ENCODE assay signal across 8 cellular contexts in the genomic region with DNA sequence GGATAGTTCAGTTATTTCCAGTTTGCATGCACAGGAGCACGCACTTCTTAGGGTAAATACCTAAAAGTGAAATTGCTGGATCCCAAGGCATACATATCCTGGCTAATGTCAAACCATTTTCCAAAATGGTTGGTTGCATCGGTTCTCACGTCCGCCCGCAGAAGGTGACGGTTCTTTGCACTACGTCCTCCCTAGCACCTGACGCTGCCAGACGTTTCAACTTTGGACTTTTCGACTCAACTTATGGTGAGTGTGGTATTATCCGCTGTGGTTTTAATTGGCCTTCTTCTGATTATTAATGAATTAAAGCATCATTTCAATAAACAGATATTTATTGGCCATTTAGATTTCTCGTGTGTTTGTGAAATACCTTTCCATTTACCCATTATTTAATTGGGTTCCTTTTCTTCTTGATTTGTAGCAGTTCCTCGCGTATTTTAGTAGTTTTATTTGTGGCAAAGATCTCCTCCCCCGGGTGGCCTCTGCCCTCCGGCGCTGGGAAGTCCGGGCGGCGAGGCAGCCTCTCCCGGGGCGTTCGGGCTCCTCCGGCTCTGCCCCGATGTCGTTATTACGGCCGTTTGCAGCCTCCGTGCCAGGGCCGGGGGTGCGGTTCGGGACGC. TPM values are rescaled to one million over a fixed set of nuclear protein-coding genes. Genes with fewer than 3 reads are reported as not detected.
DNase-seq lines count a peak whose midpoint lies in the region; ATAC-seq, FAIRE-seq and TF ChIP-seq lines count a peak whose summit lies in the region.
"Had no signal": no experiment of that assay in that cellular context is flagged by ENCODE, and none has a peak within 500 bp of the region (broad histone marks: within the 10 kb centered on the region; RNA-seq: fewer than 3 reads in every experiment).

A gene (plus strand): TSS at position 571 of the 620 bp plus-strand sequence. CDS start 3,091 bp downstream, outside the sequence.

- no peaks in the 10 kb centered on the region for H3K9me2 ChIP-seq in hepatocyte (replicated peaks; ENCODE audit: insufficient read depth)

- H3K4me3 Mint-ChIP-seq in HFFc6, result peak within 1 kb of the TSS; percentile 90
- peak within 1 kb of the TSS; percentile 85 for H3K4me3 Mint-ChIP-seq in activated B cell treated with CpG ODN at 0.5 μM for 24 hours

- intact Hi-C loops in activated B cell treated with CpG ODN at 0.5 μM for 24 hours (cut with micrococcal nuclease), result loop anchor here (2.0 kb wide), 2 partner anchors 103 to 181 kb away; a partner anchor contains a TSS

- H3K9me3 ChIP-seq in hepatocyte (ENCODE audit: low read depth) (no peaks in the 10 kb centered on the region), small intestine (ENCODE audit: control insufficient read depth, low read depth) (no peaks in the 10 kb centered on the region)

- H3K4me1 ChIP-seq in hepatocyte (ENCODE audit: insufficient read depth) (peaks cover 6% of the 10 kb centered on the region), small intestine (ENCODE audit: control insufficient read depth in 2 of 2, insufficient read depth in 1 of 2, low read depth in 1 of 2, low read length in 1 of 2) (no peaks in the 10 kb centered on the region)

- POLR2A ChIA-PET in activated B cell treated with CpG ODN at 0.5 μM for 24 hours (lab: Charles Lee), result no interaction called here

- 27% methylated on average over 33 of the region's 33 CpGs for WGBS in hepatocyte (ENCODE audit: low lambda C conversion rate, missing lambda C conversion rate)
- 13 to 22% (median 18%) methylated on average over 33 of the region's 33 CpGs for WGBS in small intestine, 3 donors

- H3K27ac Mint-ChIP-seq in HFFc6, result peak within 1 kb of the TSS; percentile 96
- H3K27ac Mint-ChIP-seq in activated B cell treated with CpG ODN at 0.5 μM for 24 hours, result peak within 1 kb of the TSS; percentile 66

- H2AFZ ChIP-seq in hepatocyte, result peak within 1 kb of the TSS; percentile 84

- no peak for FAIRE-seq in small intestine (lab: Jason Lieb, UNC)
- FAIRE-seq: islet of Langerhans had no signal

- peaks cover 2% of the 10 kb centered on the region; the same call in 1 of the 2 replicates for H3K27me3 Mint-ChIP-seq in HFFc6 (ENCODE audit: insufficient read depth)
- H3K27me3 Mint-ChIP-seq in activated B cell treated with CpG ODN at 0.5 μM for 24 hours, result peaks cover 16% of the 10 kb centered on the region

- TF ChIP-seq CTCF in HFFc6 (IDR thresholded peaks at IDR 0.05), result no peak
- TF ChIP-seq CTCF in activated B cell treated with CpG ODN at 0.5 μM for 24 hours (IDR thresholded peaks at IDR 0.05), result no peak
- no peak for TF ChIP-seq CTCF in hepatocyte (IDR thresholded peaks at IDR 0.05; ENCODE audit: poor library complexity)

- H3K36me3 Mint-ChIP-seq in HFFc6 (ENCODE audit: low read depth) (peaks cover 13% of the 10 kb centered on the region), activated B cell treated with CpG ODN at 0.5 μM for 24 hours (ENCODE audit: low read depth) (peaks cover 4% of the 10 kb centered on the region)

- no peak for DNase-seq in HFFc6
- DNase-seq in activated B cell treated with CpG ODN at 0.5 μM for 24 hours, result no peak
- no peak for DNase-seq in hepatocyte (ENCODE audit: low spot score)
- peak; percentile 65 for DNase-seq in small intestine
- DNase-seq in MV-4-11 (lab: John Stamatoyannopoulos, UW), result no peak
- DNase-seq in stimulated activated CD4-positive, alpha-beta T cell treated with anti-CD3 and anti-CD28 coated beads, Interleukin-4, amount 100 ng/mL, for 4 hours, result no peak

- CTCF ChIA-PET in activated B cell treated with CpG ODN at 0.5 μM for 24 hours (lab: Charles Lee), result no interaction called here

- H3K27ac ChIP-seq in hepatocyte (peak within 1 kb of the TSS; percentile 87), small intestine (ENCODE audit: low read depth in 1 of 2, low read length in 1 of 2) (peak within 1 kb of the TSS; percentile 68 to 91)

- ATAC-seq in activated B cell treated with CpG ODN at 0.5 μM for 24 hours (ENCODE audit: low read depth) (no peak), HG03354 (IDR thresholded peaks at IDR 0.05; ENCODE audit: poor library complexity, severe bottlenecking, unreplicated experiment) (no peak)

- peak within 1 kb of the TSS; percentile 87 for H3K4me2 ChIP-seq in hepatocyte

- H3K9me3 Mint-ChIP-seq in HFFc6 (no peaks in the 10 kb centered on the region), activated B cell treated with CpG ODN at 0.5 μM for 24 hours (no peaks in the 10 kb centered on the region)

- peaks cover 33% of the 10 kb centered on the region for H3K4me1 Mint-ChIP-seq in HFFc6 (ENCODE audit: low read depth)
- H3K4me1 Mint-ChIP-seq in activated B cell treated with CpG ODN at 0.5 μM for 24 hours, result peaks cover 10% of the 10 kb centered on the region

- no peaks in the 10 kb centered on the region for H3K79me2 ChIP-seq in hepatocyte

- H3K36me3 ChIP-seq in hepatocyte (replicated peaks; ENCODE audit: insufficient read depth, low read depth), result no peaks in the 10 kb centered on the region
- H3K36me3 ChIP-seq in small intestine (ENCODE audit: control insufficient read depth in 2 of 2, insufficient read depth in 2 of 2, low read length in 2 of 2), result no peaks in the 10 kb centered on the region

- H3K4me3 ChIP-seq in hepatocyte, result peak within 1 kb of the TSS; percentile 27
- H3K4me3 ChIP-seq in small intestine (ENCODE audit: low read depth in 1 of 2, low read length in 2 of 2), result peak within 1 kb of the TSS; percentile 59 to 65

- H4K20me1 ChIP-seq in hepatocyte (ENCODE audit: insufficient read depth, poor library complexity, severe bottlenecking), result no peaks in the 10 kb centered on the region

- H3K27me3 ChIP-seq in hepatocyte (peaks cover 10% of the 10 kb centered on the region), small intestine (ENCODE audit: control insufficient read depth in 2 of 2, insufficient read depth in 2 of 2, low read length in 2 of 2) (no peaks in the 10 kb centered on the region)

RNA-seq across cellular contexts. Expression of the gene that starts here (rescaled TPM):
- total RNA-seq in HFFc6 (2021; fragmentation: NEBNext Ultra II Directional; extraction: Animal tissue kit (Norgen Biotek cat#: 25700)), result 1 to 10 TPM; 5.2 to 6.4 (median 5.7) TPM
- 2.0 and 2.2 TPM in 2 replicates for total RNA-seq in activated B cell treated with CpG ODN at 0.5 μM for 24 hours
- 2.0 and 2.8 TPM in 2 replicates for total RNA-seq in hepatocyte
- 1.8 and 3.0 TPM in 2 replicates for polyA plus RNA-seq in hepatocyte
- polyA plus RNA-seq in small intestine, result 1 to 10 TPM; 1.3 to 1.8 (median 1.4) TPM
